ENCODE assay signal across 8 cellular contexts in the genomic region with DNA sequence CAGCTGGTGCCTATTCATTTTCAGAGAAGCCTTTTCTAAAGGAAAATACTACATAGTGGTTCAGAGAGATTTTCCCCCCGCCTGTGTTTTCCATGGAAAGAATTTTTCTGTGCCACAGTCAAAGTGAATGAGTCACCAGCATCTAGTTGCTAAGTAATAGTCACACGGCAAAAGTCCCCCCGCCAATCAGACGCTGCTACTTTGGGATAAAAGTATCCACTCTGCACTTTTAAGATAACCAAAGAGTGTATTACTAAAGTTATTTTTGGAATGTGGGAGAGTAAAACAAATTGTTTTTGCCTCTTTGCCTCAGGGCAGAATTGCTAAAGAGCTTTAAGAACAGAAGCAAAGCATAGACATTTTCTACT. TPM values are rescaled to one million over a fixed set of nuclear protein-coding genes. Genes with fewer than 3 reads are reported as not detected.
DNase-seq lines count a peak whose midpoint lies in the region; ATAC-seq and TF ChIP-seq lines count a peak whose summit lies in the region.

No MANE protein-coding gene starts in this region.

- CTCF ChIA-PET in AG04450 (lab: Charles Lee): interaction anchor here (1.3 to 1.5 kb wide), 2 partner anchors 70 kb away, joined by 3 to 6 read pairs; no protein-coding TSS in a partner anchor

- no peaks in the 10 kb centered on the region for H3K9me3 ChIP-seq in AG04450 (ENCODE audit: control insufficient read depth, insufficient read depth, low read length)

- H3K27me3 ChIP-seq in AG04450 (ENCODE audit: control insufficient read depth, insufficient read depth, low read length): no peaks in the 10 kb centered on the region

- TF ChIP-seq CTCF in AG04450 (IDR thresholded peaks at IDR 0.05; ENCODE audit: low read depth, low read length): no peak

- H3K27ac ChIP-seq in AG04450 (ENCODE audit: low read depth, low read length) (no peak overlapping the region), epithelial cell of prostate (peak overlapping the region; percentile 40)

- no peak overlapping the region for H3K4me3 ChIP-seq in AG04450 (ENCODE audit: low read depth, low read length)

- POLR2A ChIA-PET in AG04450 (lab: Yijun Ruan, JAX): interaction anchor here (0.7 kb wide), 1 partner anchor 11 kb away, joined by 4 read pairs; no protein-coding TSS in a partner anchor

- ATAC-seq in HG02981 (IDR thresholded peaks at IDR 0.05; ENCODE audit: unreplicated experiment): no peak
- ATAC-seq in HG03175 (IDR thresholded peaks at IDR 0.05; ENCODE audit: unreplicated experiment): no peak
- ATAC-seq in GM18520 (IDR thresholded peaks at IDR 0.05; ENCODE audit: unreplicated experiment): no peak
- ATAC-seq in HG03432 (IDR thresholded peaks at IDR 0.05; ENCODE audit: unreplicated experiment): no peak

- peak; percentile 76 for DNase-seq in AG04450 (ENCODE audit: low read depth, low spot score)
- peak; percentile 22 to 58 for DNase-seq in NCI-H446 (lab: John Stamatoyannopoulos, UW)
- DNase-seq in epithelial cell of prostate (ENCODE audit: low read depth, low spot score): no peak
- peak; percentile 43 for DNase-seq in midbrain (lab: John Stamatoyannopoulos, UW)

RNA-seq across cellular contexts. Expression of gene ABLIM1, which starts 23.5 kb away (rescaled TPM):
- 6.1 and 6.4 TPM in 2 replicates for polyA plus RNA-seq in AG04450 (2011; rRNA removed)
- polyA minus RNA-seq in AG04450 (2011; rRNA and poly(A)+ RNA removed): 16.7 and 19.4 TPM in 2 replicates
